9 cellular contexts compared by ENCODE assay signal in the genomic region with DNA sequence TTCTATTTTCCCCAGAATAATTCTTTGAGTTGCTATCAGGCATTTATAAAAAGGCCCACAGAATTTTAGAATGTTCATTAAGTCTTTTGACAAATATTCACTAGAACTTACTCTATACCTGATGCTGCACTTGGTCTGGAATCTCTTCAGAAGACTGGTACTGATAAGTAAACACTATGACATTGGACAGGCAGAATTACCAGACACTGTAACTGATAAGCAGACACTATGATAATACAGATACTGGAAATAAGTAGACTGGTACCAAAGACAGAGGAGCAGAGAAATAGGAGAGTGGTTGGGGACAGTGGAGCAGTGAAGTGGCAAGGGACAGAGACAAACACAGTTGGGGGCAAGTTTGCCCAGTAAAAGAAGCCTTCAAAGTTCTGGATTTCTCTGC. TPM values are rescaled to one million over a fixed set of nuclear protein-coding genes. Genes with fewer than 3 reads are reported as not detected.
"Had no signal": no experiment of that assay in that cellular context is flagged by ENCODE, and none has a peak within 500 bp of the region (broad histone marks: within the 10 kb centered on the region; RNA-seq: fewer than 3 reads in every experiment).

No MANE protein-coding gene starts in this region.

- FAIRE-seq: H1, H54, HTR-8/SVneo, K562 had no signal

- ATAC-seq: GM23338, K562 had no signal

- H3K4me1 Mint-ChIP-seq: GM23338 had no signal

- H2AFZ ChIP-seq: GM23338 had no signal

- H3K4me2 ChIP-seq: GM23338 had no signal

- H3K4me3 ChIP-seq: GM23338, K562 had no signal

- H3K9me3 Mint-ChIP-seq: GM23338, H9 had no signal

- H3K27ac Mint-ChIP-seq: GM23338, H9 had no signal

- H3K4me3 Mint-ChIP-seq: GM23338, H9 had no signal

- DNase-seq: H9, HCEC 1CT, IMR-90 had no signal

RNA-seq across cellular contexts. Expression of gene DPT, which starts 8.2 kb away (rescaled TPM):
- total RNA-seq: GM23338, H1, H9, HT-29, IMR-90, K562 had no signal
- polyA plus RNA-seq: GM23338, H1, IMR-90, K562 had no signal
